In genomic region chr2:127943186-127943585, GRCh38 we compare ENCODE assay signal across 23 cellular contexts. TPM values are rescaled to one million over a fixed set of nuclear protein-coding genes. Genes with fewer than 3 reads are reported as not detected.
A peak's percentile ranks its signal among the peaks of the same experiment; 100 is the strongest.
DNase-seq lines count a peak whose midpoint lies in the region; ATAC-seq and TF ChIP-seq lines count a peak whose summit lies in the region.
"Had no signal": no experiment of that assay in that cellular context is flagged by ENCODE, and none has a peak within 500 bp of the region (broad histone marks: within the 10 kb centered on the region; RNA-seq: fewer than 3 reads in every experiment).

No MANE protein-coding gene starts in this region.

- DNase-seq in EH (ENCODE audit: low read depth) (peak; percentile 9), HCEC 1CT (peak; percentile 2), SK-N-MC (ENCODE audit: low read depth, low spot score) (no peak), fibroblast of mammary gland (ENCODE audit: low read depth) (peak; percentile 26), left colon (no peak)
- no peak for DNase-seq in activated CD8-positive, alpha-beta memory T cell treated with anti-CD3 and anti-CD28 coated beads, Interleukin-2, amount 10 ng/mL, durations not matched to agents 7 days and 5 days
- DNase-seq: C1 segment of cervical spinal cord; Caco-2; CD8-positive, alpha-beta T cell; EL; Kasumi-1; MG63; NCI-H2029 treated with DMSO at 0.1 percent for 48 hours; NCI-H446 treated with DMSO at 0.1 percent for 48 hours; NCI-H526; Peyer's patch; SIG-M5; SK-N-SH; SW 1271; T-helper 2 cell had no signal

- H3K9ac ChIP-seq in SK-N-MC (ENCODE audit: insufficient read length), result no peak overlapping the region
- H3K9ac ChIP-seq: SK-N-SH had no signal

- CTCF ChIA-PET in activated CD8-positive, alpha-beta memory T cell treated with anti-CD3 and anti-CD28 coated beads, Interleukin-2, amount 10 ng/mL, durations not matched to agents 7 days and 5 days (lab: Charles Lee), result no interaction called here

- H3K4me1 Mint-ChIP-seq in activated CD8-positive, alpha-beta memory T cell treated with anti-CD3 and anti-CD28 coated beads, Interleukin-2, amount 10 ng/mL, durations not matched to agents 7 days and 5 days, result no peaks in the 10 kb centered on the region

- peaks cover 32% of the 10 kb centered on the region for H3K36me3 Mint-ChIP-seq in activated CD8-positive, alpha-beta memory T cell treated with anti-CD3 and anti-CD28 coated beads, Interleukin-2, amount 10 ng/mL, durations not matched to agents 7 days and 5 days

- H3K27ac Mint-ChIP-seq in activated CD8-positive, alpha-beta memory T cell treated with anti-CD3 and anti-CD28 coated beads, Interleukin-2, amount 10 ng/mL, durations not matched to agents 7 days and 5 days, result no peak overlapping the region
- H3K27ac Mint-ChIP-seq: CD8-positive, alpha-beta T cell had no signal

- H3K4me3 ChIP-seq in SK-N-MC (no peak overlapping the region), fibroblast of mammary gland (ENCODE audit: control insufficient read depth, low read depth, low read length) (no peak overlapping the region)
- H3K4me3 ChIP-seq: MG63, Peyer's patch had no signal

- no peak overlapping the region for H3K4me3 Mint-ChIP-seq in activated CD8-positive, alpha-beta memory T cell treated with anti-CD3 and anti-CD28 coated beads, Interleukin-2, amount 10 ng/mL, durations not matched to agents 7 days and 5 days
- H3K4me3 Mint-ChIP-seq: CD8-positive, alpha-beta T cell had no signal

- H3K9me3 Mint-ChIP-seq in activated CD8-positive, alpha-beta memory T cell treated with anti-CD3 and anti-CD28 coated beads, Interleukin-2, amount 10 ng/mL, durations not matched to agents 7 days and 5 days (ENCODE audit: low read depth), result no peaks in the 10 kb centered on the region
- H3K9me3 Mint-ChIP-seq: CD8-positive, alpha-beta T cell had no signal

- H3K9me3 ChIP-seq in SK-N-MC (ENCODE audit: low read depth, low read length), result no peaks in the 10 kb centered on the region
- H3K9me3 ChIP-seq: Caco-2, MG63, Peyer's patch, SK-N-SH had no signal

- TF ChIP-seq CTCF in fibroblast of mammary gland (conservative IDR thresholded peaks at IDR 0.05; ENCODE audit: control insufficient read depth, insufficient read depth, low read depth, low read length), result no peak

- intact Hi-C loops in left colon (cut with DNase I, micrococcal nuclease), result no loop called here

- H3K36me3 ChIP-seq in SK-N-MC (ENCODE audit: insufficient read depth, low read length), result peaks cover 59% of the 10 kb centered on the region

- ATAC-seq in activated CD8-positive, alpha-beta memory T cell treated with anti-CD3 and anti-CD28 coated beads, Interleukin-2, amount 10 ng/mL, durations not matched to agents 7 days and 5 days, result no peak
- ATAC-seq in GM19328 (IDR thresholded peaks at IDR 0.05; ENCODE audit: unreplicated experiment) (no peak), left colon (no peak), GM21360 (IDR thresholded peaks at IDR 0.05; ENCODE audit: unreplicated experiment) (no peak)
- ATAC-seq: CD8-positive, alpha-beta T cell had no signal

- H3K27ac ChIP-seq in SK-N-MC, result peak overlapping the region; percentile 17; the same call in 1 of the 2 replicates
- H3K27ac ChIP-seq: HL-60, Peyer's patch had no signal

- no peaks in the 10 kb centered on the region for H3K27me3 Mint-ChIP-seq in activated CD8-positive, alpha-beta memory T cell treated with anti-CD3 and anti-CD28 coated beads, Interleukin-2, amount 10 ng/mL, durations not matched to agents 7 days and 5 days

RNA-seq across cellular contexts. Expression of gene AMMECR1L, which starts 57.4 kb away (rescaled TPM):
- total RNA-seq in activated CD8-positive, alpha-beta memory T cell treated with anti-CD3 and anti-CD28 coated beads, Interleukin-2, amount 10 ng/mL, durations not matched to agents 7 days and 5 days, result 10 to 100 TPM; 13.3 to 18.5 TPM
- 10 to 100 TPM; 13.8 to 15.0 TPM for total RNA-seq in left colon

Comparison
In these comparisons a context has a peak if more than half of its experiments do, and no peak if none do; other contexts are left out.
1. DNase-seq: peak in EH (single experiment), HCEC 1CT (single experiment) and fibroblast of mammary gland (single experiment); none in SK-N-MC (single experiment), activated CD8-positive, alpha-beta memory T cell treated with anti-CD3 and anti-CD28 coated beads, Interleukin-2, amount 10 ng/mL, durations not matched to agents 7 days and 5 days (single experiment) and left colon (0 of 2).